ENCODE assay signal across 15 cellular contexts in the genomic region with DNA sequence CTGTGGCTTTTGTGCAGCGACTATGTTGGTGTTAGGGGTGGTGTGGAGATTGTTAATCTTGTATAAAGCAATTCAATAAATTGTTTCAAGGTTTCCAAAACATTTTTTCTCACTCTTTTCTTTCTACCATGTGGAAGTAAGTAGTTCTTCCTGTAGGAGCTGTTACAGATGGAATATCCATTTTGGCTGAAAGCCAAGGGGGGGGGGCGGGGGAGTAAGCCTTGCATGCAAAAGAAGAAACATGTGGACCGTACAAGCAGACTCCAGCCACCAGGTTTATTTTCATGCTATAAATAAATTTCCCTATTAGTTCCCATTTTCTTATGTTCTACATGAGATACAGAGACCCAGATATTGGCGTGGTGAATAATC. TPM values are rescaled to one million over a fixed set of nuclear protein-coding genes. Genes with fewer than 3 reads are reported as not detected.
DNase-seq lines count a peak whose midpoint lies in the region; ATAC-seq and TF ChIP-seq lines count a peak whose summit lies in the region.
"Had no signal": no experiment of that assay in that cellular context is flagged by ENCODE, and none has a peak within 500 bp of the region (broad histone marks: within the 10 kb centered on the region; RNA-seq: fewer than 3 reads in every experiment).

No MANE protein-coding gene starts in this region.

- ATAC-seq in HG03354 (IDR thresholded peaks at IDR 0.05; ENCODE audit: poor library complexity, severe bottlenecking, unreplicated experiment) = no peak
- ATAC-seq: left colon; stimulated activated naive CD8-positive, alpha-beta T cell treated with anti-CD3 and anti-CD28 coated beads, Interleukin-15, amount 100 ng/mL, for 72 hours had no signal

- H3K4me1 Mint-ChIP-seq in activated T-cell treated with anti-CD3 and anti-CD28 coated beads, Interleukin-2, amount 50 U/mL, for 24 hours (ENCODE audit: low read depth) = no peaks in the 10 kb centered on the region
- H3K4me1 Mint-ChIP-seq: stimulated activated naive CD8-positive, alpha-beta T cell treated with anti-CD3 and anti-CD28 coated beads, Interleukin-15, amount 100 ng/mL, for 72 hours had no signal

- H3K9me3 ChIP-seq in AG04450 (ENCODE audit: control insufficient read depth, insufficient read depth, low read length) (peaks cover 11% of the 10 kb centered on the region; the same call in 1 of the 2 replicates), adipocyte (ENCODE audit: control insufficient read depth, low read length) (no peaks in the 10 kb centered on the region)

- H3K27me3 ChIP-seq in AG04450 (ENCODE audit: control insufficient read depth, insufficient read depth, low read length) (no peaks in the 10 kb centered on the region), adipocyte (replicated peaks; ENCODE audit: control insufficient read depth, insufficient read depth, low read length) (no peaks in the 10 kb centered on the region)

- no peak overlapping the region for H3K9ac ChIP-seq in adipocyte (ENCODE audit: low read length)

- H3K36me3 Mint-ChIP-seq in activated T-cell treated with anti-CD3 and anti-CD28 coated beads, Interleukin-2, amount 50 U/mL, for 24 hours (ENCODE audit: low read depth) = peaks cover 96% of the 10 kb centered on the region

- no peak overlapping the region for H3K27ac ChIP-seq in AG04450 (ENCODE audit: low read depth, low read length)

- no peak overlapping the region for H3K27ac Mint-ChIP-seq in activated T-cell treated with anti-CD3 and anti-CD28 coated beads, Interleukin-2, amount 50 U/mL, for 24 hours
- H3K27ac Mint-ChIP-seq: CD4-positive, alpha-beta T cell had no signal

- 0 out of 2 replicates have a peak, but pooled peaks have one; percentile 4 for TF ChIP-seq CTCF in AG04450 (IDR thresholded peaks at IDR 0.05; ENCODE audit: low read depth, low read length)

- no peaks in the 10 kb centered on the region for H3K9me3 Mint-ChIP-seq in activated T-cell treated with anti-CD3 and anti-CD28 coated beads, Interleukin-2, amount 50 U/mL, for 24 hours
- H3K9me3 Mint-ChIP-seq: CD4-positive, alpha-beta T cell; stimulated activated naive CD8-positive, alpha-beta T cell treated with anti-CD3 and anti-CD28 coated beads, Interleukin-15, amount 100 ng/mL, for 72 hours had no signal

- peaks cover 8% of the 10 kb centered on the region for H3K4me1 ChIP-seq in adipocyte (ENCODE audit: control insufficient read depth, insufficient read depth, low read length)

- peaks cover 98% of the 10 kb centered on the region for H3K36me3 ChIP-seq in adipocyte (ENCODE audit: control insufficient read depth, insufficient read depth, low read length, severe bottlenecking)

- POLR2A ChIA-PET in AG04450 (lab: Yijun Ruan, JAX) = interaction anchor here (1.0 kb wide), 1 partner anchor 35 kb away, joined by 3 read pairs; the partner anchor contains the start of genes GLYR1 and UBN1

- CTCF ChIA-PET in AG04450 (lab: Charles Lee) = interaction anchor here (2.6 kb wide), 1 partner anchor 74 kb away, joined by 13 read pairs; no protein-coding TSS in a partner anchor

- no peaks in the 10 kb centered on the region for H3K27me3 Mint-ChIP-seq in activated T-cell treated with anti-CD3 and anti-CD28 coated beads, Interleukin-2, amount 50 U/mL, for 24 hours
- H3K27me3 Mint-ChIP-seq: CD4-positive, alpha-beta T cell; stimulated activated naive CD8-positive, alpha-beta T cell treated with anti-CD3 and anti-CD28 coated beads, Interleukin-15, amount 100 ng/mL, for 72 hours had no signal

- H3K4me3 ChIP-seq in AG04450 (ENCODE audit: low read depth, low read length) (no peak overlapping the region), adipocyte (ENCODE audit: low read length) (no peak overlapping the region)

- H3K4me3 Mint-ChIP-seq in activated T-cell treated with anti-CD3 and anti-CD28 coated beads, Interleukin-2, amount 50 U/mL, for 24 hours = no peak overlapping the region
- H3K4me3 Mint-ChIP-seq: CD4-positive, alpha-beta T cell; stimulated activated naive CD8-positive, alpha-beta T cell treated with anti-CD3 and anti-CD28 coated beads, Interleukin-15, amount 100 ng/mL, for 72 hours had no signal

- DNase-seq in AG04450 (ENCODE audit: low read depth, low spot score) (no peak), EH (ENCODE audit: low read depth) (peak; percentile 24), adipocyte (ENCODE audit: low read depth) (peak; percentile 44), glomerular visceral epithelial cell (ENCODE audit: extremely low spot score) (peak; percentile 69), cortex of kidney (lab: John Stamatoyannopoulos, UW) (no peak)
- DNase-seq in activated T-cell treated with anti-CD3 and anti-CD28 coated beads, Interleukin-2, amount 50 U/mL, for 24 hours = no peak
- DNase-seq in stimulated activated CD4-positive, alpha-beta T cell treated with anti-CD3 and anti-CD28 coated beads, Interleukin-4, amount 100 ng/mL, for 1 hour = no peak
- DNase-seq: activated CD4-positive, alpha-beta T cell treated with anti-CD3 and anti-CD28 coated beads, Interleukin-2, amount 50 U/mL, for 48 hours; activated naive CD4-positive, alpha-beta T cell; CD4-positive, alpha-beta T cell; left colon; MM.1S; stimulated activated CD4-positive, alpha-beta T cell treated with anti-CD3 and anti-CD28 coated beads, Interleukin-4, amount 100 ng/mL, for 4 hours; stimulated activated naive CD8-positive, alpha-beta T cell treated with anti-CD3 and anti-CD28 coated beads, Interleukin-15, amount 100 ng/mL, for 72 hours had no signal

RNA-seq across cellular contexts. Expression of gene UBN1, which starts 35.0 kb away (rescaled TPM):
- polyA plus RNA-seq in AG04450 (2011; rRNA removed) = 11.2 TPM in 2 replicates
- 15.4 and 22.6 TPM in 2 replicates for polyA minus RNA-seq in AG04450 (2011; rRNA and poly(A)+ RNA removed)

RNA-seq across cellular contexts. Expression of gene GLYR1, which starts 35.2 kb away (rescaled TPM):
- 44.2 and 46.3 TPM in 2 replicates for polyA plus RNA-seq in AG04450 (2011; rRNA removed)
- 25.8 and 29.0 TPM in 2 replicates for polyA minus RNA-seq in AG04450 (2011; rRNA and poly(A)+ RNA removed)

RNA-seq across cellular contexts. Expression of gene PPL, which starts 54.7 kb away (rescaled TPM):
- polyA plus RNA-seq in AG04450 (2011; rRNA removed) = 2.0 and 2.2 TPM in 2 replicates
- polyA minus RNA-seq in AG04450 (2011; rRNA and poly(A)+ RNA removed) = 2.9 and 3.9 TPM in 2 replicates

Comparison
In these comparisons a context has a peak if more than half of its experiments do, and no peak if none do; other contexts are left out.
1. DNase-seq: peak in EH (single experiment), adipocyte (single experiment) and glomerular visceral epithelial cell (single experiment); none in AG04450 (single experiment), activated T-cell treated with anti-CD3 and anti-CD28 coated beads, Interleukin-2, amount 50 U/mL, for 24 hours (single experiment), stimulated activated CD4-positive, alpha-beta T cell treated with anti-CD3 and anti-CD28 coated beads, Interleukin-4, amount 100 ng/mL, for 1 hour (single experiment) and cortex of kidney (single experiment).